In the genomic region with DNA sequence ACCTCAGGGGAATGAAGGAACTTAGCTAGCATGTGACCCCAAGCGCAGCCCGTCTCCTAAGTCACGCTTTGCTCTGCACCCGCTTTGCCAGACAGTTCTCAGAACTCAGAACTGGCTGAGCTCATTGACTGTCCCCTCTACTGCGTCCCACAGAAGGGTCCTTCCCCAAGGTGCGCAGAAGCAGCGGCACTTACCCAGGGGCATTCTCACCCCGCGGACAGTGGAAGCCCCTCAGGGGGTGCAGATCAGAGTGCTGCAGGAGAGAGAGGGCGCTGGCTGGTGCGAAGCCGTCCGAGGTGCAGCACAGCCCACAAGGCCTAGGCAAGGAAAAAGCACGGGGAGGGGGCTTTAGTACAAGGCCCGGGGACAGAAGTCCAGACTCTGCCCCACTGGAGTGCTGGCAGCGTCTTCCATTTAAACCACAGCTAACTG, we compare ENCODE assay signal across 8 cellular contexts. TPM values are rescaled to one million over a fixed set of nuclear protein-coding genes. Genes with fewer than 3 reads are reported as not detected.
DNase-seq lines count a peak whose midpoint lies in the region; ATAC-seq and TF ChIP-seq lines count a peak whose summit lies in the region.

No MANE protein-coding gene starts in this region.

- no peak for TF ChIP-seq POLR2A in gastroesophageal sphincter (IDR thresholded peaks at IDR 0.05)
- no peak for TF ChIP-seq POLR2A in prostate gland (IDR thresholded peaks at IDR 0.05)

- intact Hi-C loops in prostate gland (cut with DNase I) = no loop called here

- H3K4me1 Mint-ChIP-seq in activated T-helper 17 cell treated with anti-CD3 and anti-CD28 coated beads, Interleukin-2, amount 50 U/mL, for 72 hours = peaks cover 15% of the 10 kb centered on the region

- H3K9me3 Mint-ChIP-seq in activated T-helper 17 cell treated with anti-CD3 and anti-CD28 coated beads, Interleukin-2, amount 50 U/mL, for 72 hours = no peaks in the 10 kb centered on the region

- H3K27ac Mint-ChIP-seq in activated T-helper 17 cell treated with anti-CD3 and anti-CD28 coated beads, Interleukin-2, amount 50 U/mL, for 72 hours = peak overlapping the region; percentile 94

- no peaks in the 10 kb centered on the region for H3K27me3 ChIP-seq in MG63
- no peaks in the 10 kb centered on the region for H3K27me3 ChIP-seq in gastroesophageal sphincter
- H3K27me3 ChIP-seq in prostate gland (replicated peaks; ENCODE audit: insufficient read depth) = no peaks in the 10 kb centered on the region

- peak overlapping the region; percentile 92 for H3K4me3 Mint-ChIP-seq in activated T-helper 17 cell treated with anti-CD3 and anti-CD28 coated beads, Interleukin-2, amount 50 U/mL, for 72 hours

- peak; percentile 26 for DNase-seq in GF-D8 (lab: John Stamatoyannopoulos, UW)
- DNase-seq in MG63 = no peak
- DNase-seq in prostate gland (ENCODE audit: low spot score) = no peak
- DNase-seq in iPS-NIHi7 (ENCODE audit: extremely low spot score) = no peak

- H3K27ac ChIP-seq in gastroesophageal sphincter = peak overlapping the region; percentile 65 to 88 (median 87)
- peak overlapping the region; percentile 17 to 60 for H3K27ac ChIP-seq in prostate gland

- peaks cover 62% of the 10 kb centered on the region for H3K36me3 Mint-ChIP-seq in activated T-helper 17 cell treated with anti-CD3 and anti-CD28 coated beads, Interleukin-2, amount 50 U/mL, for 72 hours (ENCODE audit: low read depth)

- peak overlapping the region; percentile 76 for H3K4me3 ChIP-seq in MG63
- H3K4me3 ChIP-seq in gastroesophageal sphincter = peak overlapping the region; percentile 43 to 72
- peak overlapping the region; percentile 31 to 68 for H3K4me3 ChIP-seq in prostate gland

- 20 to 22% methylated on average over 1 to 7 of the region's 16 CpGs for WGBS in gastroesophageal sphincter (ENCODE audit: low coverage in 1 of 2), 2 donors
- 6% methylated on average over 16 of the region's 16 CpGs for WGBS in prostate gland

- H3K36me3 ChIP-seq in MG63 = peaks cover 56% of the 10 kb centered on the region
- H3K36me3 ChIP-seq in gastroesophageal sphincter = peaks cover 0 to 46% of the 10 kb centered on the region in 2 donors
- peaks cover 4 to 7% of the 10 kb centered on the region in 2 donors for H3K36me3 ChIP-seq in prostate gland

- TF ChIP-seq CTCF in gastroesophageal sphincter (IDR thresholded peaks at IDR 0.05) (no peak), prostate gland (IDR thresholded peaks at IDR 0.05) (no peak)

- H3K9me3 ChIP-seq in MG63 = no peaks in the 10 kb centered on the region
- H3K9me3 ChIP-seq in gastroesophageal sphincter = peaks cover 0 to 11% (median 0%) of the 10 kb centered on the region in 3 donors
- no peaks in the 10 kb centered on the region for H3K9me3 ChIP-seq in prostate gland

- H3K4me1 ChIP-seq in gastroesophageal sphincter = peaks cover 0 to 37% (median 9%) of the 10 kb centered on the region in 3 donors
- no peaks in the 10 kb centered on the region for H3K4me1 ChIP-seq in prostate gland (replicated peaks)

- peak; percentile 28 for ATAC-seq in activated T-helper 17 cell treated with anti-CD3 and anti-CD28 coated beads, Interleukin-2, amount 50 U/mL, for 72 hours (replicated peaks)
- ATAC-seq in gastroesophageal sphincter (peak; percentile 6), HG03045 (IDR thresholded peaks at IDR 0.05; ENCODE audit: unreplicated experiment) (no peak), GM18861 (IDR thresholded peaks at IDR 0.05; ENCODE audit: unreplicated experiment) (no peak)

- no peak for TF ChIP-seq EP300 in gastroesophageal sphincter (IDR thresholded peaks at IDR 0.05)

- no peaks in the 10 kb centered on the region for H3K27me3 Mint-ChIP-seq in activated T-helper 17 cell treated with anti-CD3 and anti-CD28 coated beads, Interleukin-2, amount 50 U/mL, for 72 hours

RNA-seq across cellular contexts. Expression of gene SNHG17, which starts 0.8 kb away (rescaled TPM):
- total RNA-seq in MG63 (2014; rRNA removed; shearing (Covaris generic); ENCODE audit: low replicate concordance) = 9.5 and 38.6 TPM in 2 replicates
- 100 to 1,000 TPM in 1 of 2 donors, 10 to 100 TPM in 1; 60.5 to 142 TPM for total RNA-seq in activated T-helper 17 cell treated with anti-CD3 and anti-CD28 coated beads, Interleukin-2, amount 50 U/mL, for 72 hours
- total RNA-seq in gastroesophageal sphincter (10 to 100 TPM in 2 of 4 donors, 1 to 10 TPM in 2; 6.7 to 26.5 (median 11.1) TPM), prostate gland (10 to 100 TPM; 21.8 to 28.2 TPM)

RNA-seq across cellular contexts. Expression of gene RALGAPB, which starts 38.3 kb away (rescaled TPM):
- total RNA-seq in MG63 (2014; rRNA removed; shearing (Covaris generic); ENCODE audit: low replicate concordance) = 6.2 and 13.2 TPM in 2 replicates
- total RNA-seq in activated T-helper 17 cell treated with anti-CD3 and anti-CD28 coated beads, Interleukin-2, amount 50 U/mL, for 72 hours = 10 to 100 TPM; 24.8 to 30.1 TPM
- total RNA-seq in gastroesophageal sphincter = 10 to 100 TPM; 26.0 to 42.3 (median 36.0) TPM
- 10 to 100 TPM; 45.6 to 50.6 TPM for total RNA-seq in prostate gland

Comparison
In these comparisons a context has a peak if more than half of its experiments do, and no peak if none do; other contexts are left out.
1. ATAC-seq: peak in activated T-helper 17 cell treated with anti-CD3 and anti-CD28 coated beads, Interleukin-2, amount 50 U/mL, for 72 hours (single experiment) and gastroesophageal sphincter (single experiment); none in HG03045 (single experiment) and GM18861 (single experiment).
2. Peak in every context shown above with its lines, with median percentiles within 50 percentile points of each other: H3K4me3 ChIP-seq.